19 cellular contexts compared by ENCODE assay signal in genomic region chr7:69431626-69432025, GRCh38.
DNase-seq lines count a peak whose midpoint lies in the region; ATAC-seq, FAIRE-seq and TF ChIP-seq lines count a peak whose summit lies in the region.
"Had no signal": no experiment of that assay in that cellular context is flagged by ENCODE, and none has a peak within 500 bp of the region (broad histone marks: within the 10 kb centered on the region; RNA-seq: fewer than 3 reads in every experiment).

No MANE protein-coding gene starts in this region.

- WGBS in A549 (ENCODE audit: missing lambda C conversion rate) = 46% methylated on average over 4 of the region's 4 CpGs

- no peaks in the 10 kb centered on the region for H3K9me3 Mint-ChIP-seq in nephron

- H3K27me3 ChIP-seq in BLaER1 = no peaks in the 10 kb centered on the region
- H3K27me3 ChIP-seq in MG63 = no peaks in the 10 kb centered on the region

- TF ChIP-seq CTCF in A549 (IDR thresholded peaks at IDR 0.05) = no peak
- no peak for TF ChIP-seq CTCF in nephron (IDR thresholded peaks at IDR 0.05; ENCODE audit: unreplicated experiment in 3 of 3)

- peaks cover 43% of the 10 kb centered on the region for H3K4me1 Mint-ChIP-seq in nephron

- H3K27me3 Mint-ChIP-seq in nephron (ENCODE audit: low read depth) = peaks cover 6% of the 10 kb centered on the region

- 0 out of 3 replicates have a peak overlapping the region, but pooled peaks have one; percentile 18 for H3K4me2 ChIP-seq in A549
- H3K4me2 ChIP-seq in BLaER1 = peak overlapping the region; percentile 94

- ATAC-seq in A549 = no peak

- H3K27ac ChIP-seq in A549 (peak overlapping the region; percentile 31 to 65; a peak in 4 of 6 replicates), BLaER1 (peak overlapping the region; percentile 79; the same call in 1 of the 2 replicates)

- POLR2A ChIA-PET in A549 (lab: Yijun Ruan, JAX) = no interaction called here

- no peaks in the 10 kb centered on the region for H3K36me3 ChIP-seq in BLaER1
- H3K36me3 ChIP-seq in MG63 = no peaks in the 10 kb centered on the region

- H3K4me3 ChIP-seq in A549 (no peak overlapping the region), BLaER1 (no peak overlapping the region), MG63 (no peak overlapping the region)

- H3K4me3 Mint-ChIP-seq in nephron = no peak overlapping the region
- H3K4me3 Mint-ChIP-seq: B cell; CD4-positive, alpha-beta memory T cell had no signal

- H3K9ac ChIP-seq in BLaER1 = no peak overlapping the region

- CTCF ChIA-PET in A549 (lab: Yijun Ruan, JAX) = interaction anchor here (0.7 kb wide), 1 partner anchor 12 kb away, joined by 3 read pairs; no protein-coding TSS in a partner anchor

- TF ChIP-seq POLR2A in A549 (IDR thresholded peaks at IDR 0.05; ENCODE audit: low read length) = no peak

- no peak for TF ChIP-seq RAD21 in A549 (conservative IDR thresholded peaks at IDR 0.05 in 1 of 2, IDR thresholded peaks at IDR 0.05 in 1 of 2)

- H3K27ac Mint-ChIP-seq in nephron = peak overlapping the region; percentile 3 to 34 (median 32)
- H3K27ac Mint-ChIP-seq: B cell; CD4-positive, alpha-beta memory T cell had no signal

- no peaks in the 10 kb centered on the region for H4K20me1 ChIP-seq in BLaER1

- H3K9me3 ChIP-seq in A549 = no peaks in the 10 kb centered on the region
- no peaks in the 10 kb centered on the region for H3K9me3 ChIP-seq in BLaER1
- no peaks in the 10 kb centered on the region for H3K9me3 ChIP-seq in MG63

- no peaks in the 10 kb centered on the region for H3K36me3 Mint-ChIP-seq in nephron (ENCODE audit: low read depth)

- no peak for FAIRE-seq in A549 (lab: Jason Lieb, UNC)
- FAIRE-seq: G401.6, GM12892 had no signal

- no peak for TF ChIP-seq EP300 in A549 (IDR thresholded peaks at IDR 0.05)

- DNase-seq in A549 (ENCODE audit: low read depth in 1 of 2, low spot score in 1 of 2) (no peak), MG63 (peak; percentile 65), germinal center (ENCODE audit: low spot score) (no peak), NCI-H146 (lab: John Stamatoyannopoulos, UW) (no peak), NCI-H82 treated with DMSO at 0.1 percent for 48 hours (lab: John Stamatoyannopoulos, UW; ENCODE audit: unreplicated experiment) (no peak)
- DNase-seq: 8988T; C1 segment of cervical spinal cord; CD4-positive, alpha-beta memory T cell; COR-L47; DMS153; DND-41; GOT3; H7; HCEC 1CT had no signal

- H3K4me1 ChIP-seq in A549 = peaks cover 10% of the 10 kb centered on the region; the same call in 2 of the 3 replicates
- H3K4me1 ChIP-seq in BLaER1 = peaks cover 79% of the 10 kb centered on the region

TF ChIP-seq in A549, 52 proteins besides CTCF, POLR2A, EP300 and RAD21:
- TF ChIP-seq MAFK (IDR thresholded peaks at IDR 0.05; ENCODE audit: partially characterized antibody) (peak; percentile 63), HOXB13 (CRISPR knock-in tag; IDR thresholded peaks at IDR 0.05; ENCODE audit: low read depth) (no peak)
